In genomic region chr9:136960938-136961275, GRCh38 we compare ENCODE assay signal across 30 cellular contexts. TPM values are rescaled to one million over a fixed set of nuclear protein-coding genes. Genes with fewer than 3 reads are reported as not detected.
DNase-seq lines count a peak whose midpoint lies in the region; ATAC-seq, FAIRE-seq and TF ChIP-seq lines count a peak whose summit lies in the region.
"Had no signal": no experiment of that assay in that cellular context is flagged by ENCODE, and none has a peak within 500 bp of the region (broad histone marks: within the 10 kb centered on the region; RNA-seq: fewer than 3 reads in every experiment).

No MANE protein-coding gene starts in this region.

- H3K4me3 ChIP-seq in IMR-90 (ENCODE audit: insufficient read depth, low read depth, low read length) = no peak overlapping the region
- H3K4me3 ChIP-seq in ascending aorta = no peak overlapping the region
- no peak overlapping the region for H3K4me3 ChIP-seq in mesenchymal stem cell (ENCODE audit: insufficient read depth in 1 of 2, low read depth in 1 of 2, low read length in 2 of 2)
- peak overlapping the region; percentile 11 for H3K4me3 ChIP-seq in thoracic aorta
- H3K4me3 ChIP-seq: cardiac muscle cell, sigmoid colon had no signal

- H3K9ac ChIP-seq in IMR-90 (ENCODE audit: low read depth, low read length) (no peak overlapping the region), mesenchymal stem cell (ENCODE audit: low read length) (no peak overlapping the region)

- ATAC-seq in IMR-90 (ENCODE audit: low read depth) = no peak
- no peak for ATAC-seq in thoracic aorta (ENCODE audit: insufficient number of reproducible peaks, low FRiP score, low read depth)
- no peak for ATAC-seq in HG02759 (IDR thresholded peaks at IDR 0.05; ENCODE audit: unreplicated experiment)
- ATAC-seq: Panc1 had no signal

- no peaks in the 10 kb centered on the region for H3K79me1 ChIP-seq in IMR-90 (ENCODE audit: low read depth in 1 of 2, low read length in 2 of 2)
- no peaks in the 10 kb centered on the region for H3K79me1 ChIP-seq in mesenchymal stem cell (replicated peaks; ENCODE audit: low read length, poor library complexity, severe bottlenecking)

- no peaks in the 10 kb centered on the region for H4K20me1 ChIP-seq in IMR-90 (ENCODE audit: insufficient read depth, low read length)

- peaks cover 2% of the 10 kb centered on the region; the same call in 1 of the 2 replicates for H3K9me1 ChIP-seq in IMR-90 (ENCODE audit: insufficient read depth, low read length)

- H3K27me3 ChIP-seq in IMR-90 (ENCODE audit: control insufficient read depth, insufficient read depth, low read length) (peaks cover 26% of the 10 kb centered on the region), ascending aorta (no peaks in the 10 kb centered on the region), mesenchymal stem cell (ENCODE audit: control insufficient read depth in 1 of 2, insufficient read depth in 1 of 2, low read length in 2 of 2) (peaks cover 0 to 16% of the 10 kb centered on the region in 2 experiments), thoracic aorta (replicated peaks; ENCODE audit: insufficient read depth) (no peaks in the 10 kb centered on the region)
- H3K27me3 ChIP-seq: BE2C, cardiac muscle cell had no signal

- no peak for FAIRE-seq in D721Med (lab: Jason Lieb, UNC)
- FAIRE-seq: astrocyte, GM12892, keratinocyte had no signal

- CTCF ChIA-PET in IMR-90 (lab: Yijun Ruan, JAX) = interaction anchor here (1.0 kb wide), 1 partner anchor 13 kb away, joined by 4 read pairs; no protein-coding TSS in a partner anchor

- H4K5ac ChIP-seq in IMR-90 (ENCODE audit: low read depth, low read length) = no peak overlapping the region

- no peak overlapping the region for H2AK5ac ChIP-seq in IMR-90 (ENCODE audit: low read depth, low read length)
- no peak overlapping the region for H2AK5ac ChIP-seq in mesenchymal stem cell (ENCODE audit: low read length, severe bottlenecking)

- H3K9me3 ChIP-seq in IMR-90 (ENCODE audit: control insufficient read depth, insufficient read depth, low read length) = peaks cover 3% of the 10 kb centered on the region
- H3K9me3 ChIP-seq in ascending aorta = no peaks in the 10 kb centered on the region
- H3K9me3 ChIP-seq in mesenchymal stem cell (ENCODE audit: control insufficient read depth, low read length) = peaks cover 3% of the 10 kb centered on the region
- no peaks in the 10 kb centered on the region for H3K9me3 ChIP-seq in thoracic aorta
- H3K9me3 ChIP-seq: BE2C, sigmoid colon had no signal

- TF ChIP-seq POLR2A in IMR-90 (IDR thresholded peaks at IDR 0.05; ENCODE audit: low read depth, low read length) = no peak

- no peaks in the 10 kb centered on the region for H3K36me3 ChIP-seq in IMR-90 (ENCODE audit: control insufficient read depth, insufficient read depth, low read length)
- H3K36me3 ChIP-seq in ascending aorta = no peaks in the 10 kb centered on the region
- H3K36me3 ChIP-seq in mesenchymal stem cell (ENCODE audit: control insufficient read depth in 1 of 2, insufficient read depth in 2 of 2, low read depth in 1 of 2, low read length in 2 of 2) = no peaks in the 10 kb centered on the region
- no peaks in the 10 kb centered on the region for H3K36me3 ChIP-seq in thoracic aorta
- H3K36me3 ChIP-seq: BE2C, cardiac muscle cell, sigmoid colon had no signal

- H3K4me1 ChIP-seq in IMR-90 (ENCODE audit: control insufficient read depth, insufficient read depth, low read length) (no peaks in the 10 kb centered on the region), ascending aorta (peaks cover 5 to 14% of the 10 kb centered on the region in 2 donors), mesenchymal stem cell (ENCODE audit: control insufficient read depth, insufficient read depth, low read depth, low read length) (peaks cover 20% of the 10 kb centered on the region), thoracic aorta (ENCODE audit: control insufficient read depth in 1 of 2, low read depth in 2 of 2) (peaks cover 6 to 18% of the 10 kb centered on the region in 2 donors)
- H3K4me1 ChIP-seq: BE2C had no signal

- H4K91ac ChIP-seq in IMR-90 (ENCODE audit: insufficient read depth, low read depth, low read length) = no peak overlapping the region
- H4K91ac ChIP-seq in mesenchymal stem cell (ENCODE audit: low read length) = peak overlapping the region; percentile 22

- intact Hi-C loops in IMR-90 (cut with micrococcal nuclease) (no loop called here), ascending aorta (cut with DNase I) (no loop called here)

- H2BK15ac ChIP-seq in IMR-90 (ENCODE audit: low read depth, low read length) = no peak overlapping the region
- H2BK15ac ChIP-seq in mesenchymal stem cell (ENCODE audit: low read depth, poor library complexity, severe bottlenecking) = no peak overlapping the region

- H2AFZ ChIP-seq in IMR-90 (replicated peaks; ENCODE audit: low read length, poor library complexity) (no peak overlapping the region), mesenchymal stem cell (ENCODE audit: low read depth, low read length) (no peak overlapping the region)

- H2BK20ac ChIP-seq in IMR-90 (ENCODE audit: low read depth, low read length) = no peak overlapping the region

- H3K14ac ChIP-seq in IMR-90 (replicated peaks; ENCODE audit: low read depth, low read length) (no peak overlapping the region), mesenchymal stem cell (ENCODE audit: low read length in 2 of 2) (no peak overlapping the region)

- H2BK5ac ChIP-seq in IMR-90 (ENCODE audit: low read depth, low read length, poor library complexity, severe bottlenecking) (no peak overlapping the region), mesenchymal stem cell (ENCODE audit: low read depth, low read length, poor library complexity, severe bottlenecking) (no peak overlapping the region)

- H3K56ac ChIP-seq in IMR-90 (ENCODE audit: extremely low read depth, insufficient read depth, low read length) = no peak overlapping the region

- DNase-seq in IMR-90 (no peak), ascending aorta (ENCODE audit: low spot score in 2 of 2) (no peak), mesenchymal stem cell (no peak), thoracic aorta (ENCODE audit: low spot score) (no peak), D721Med (ENCODE audit: insufficient read length, low spot score) (no peak), AG08396 (ENCODE audit: low spot score) (no peak)
- DNase-seq: ACHN; activated CD4-positive, alpha-beta T cell treated with anti-CD3 and anti-CD28 coated beads for 48 hours; activated effector memory CD4-positive, alpha-beta T cell treated with anti-CD3 and anti-CD28 coated beads, Interleukin-2, amount 50 U/mL, for 16 hours; activated naive CD8-positive, alpha-beta T cell treated with anti-CD3 and anti-CD28 coated beads for 36 hours; activated T-cell treated with anti-CD3 and anti-CD28 coated beads, Interleukin-2, amount 50 U/mL, for 1 hour; BE2C; naive B cell; NCI-H1436; sigmoid colon; stimulated activated CD4-positive, alpha-beta T cell treated with anti-CD3 and anti-CD28 coated beads, Interleukin-4, amount 100 ng/mL, for 1 hour; SW 1271; T1000 had no signal

- no peak for TF ChIP-seq RAD21 in IMR-90 (IDR thresholded peaks at IDR 0.05; ENCODE audit: low read length)

- H3K27ac ChIP-seq in IMR-90 (ENCODE audit: insufficient read depth, low read length) = no peak overlapping the region
- H3K27ac ChIP-seq in ascending aorta = peak overlapping the region; percentile 54 to 55
- no peak overlapping the region for H3K27ac ChIP-seq in mesenchymal stem cell (ENCODE audit: low read length, poor library complexity, severe bottlenecking)
- H3K27ac ChIP-seq in thoracic aorta = peak overlapping the region in 1 of 2 donors; percentile 55
- H3K27ac ChIP-seq: cardiac muscle cell, sigmoid colon, VCaP had no signal

- H2AK9ac ChIP-seq in IMR-90 (replicated peaks; ENCODE audit: low read depth, low read length, poor library complexity) = peak overlapping the region; percentile 13

- H4K8ac ChIP-seq in IMR-90 (ENCODE audit: low read depth in 2 of 2, low read length in 2 of 2) = no peak overlapping the region
- no peak overlapping the region for H4K8ac ChIP-seq in mesenchymal stem cell (ENCODE audit: low read length)

- H2BK12ac ChIP-seq in mesenchymal stem cell (ENCODE audit: low read length in 2 of 2) = no peak overlapping the region

- WGBS in IMR-90 (ENCODE audit: extremely low coverage in 2 of 2, insufficient read length in 1 of 2), 2 experiments = 72% methylated on average over 7 of the region's 15 CpGs; no CpG with 5 or more reads in 1 of the 2 experiments
- WGBS in mesenchymal stem cell = 92% methylated on average over 15 of the region's 15 CpGs

- H3K4me2 ChIP-seq in IMR-90 (ENCODE audit: low read depth, low read length) = no peak overlapping the region
- H3K4me2 ChIP-seq in mesenchymal stem cell (ENCODE audit: low read length, poor library complexity, severe bottlenecking) = no peak overlapping the region

- H3K23ac ChIP-seq in IMR-90 (ENCODE audit: low read depth, low read length) (no peak overlapping the region), mesenchymal stem cell (ENCODE audit: low read length in 2 of 2) (no peak overlapping the region)

- dilution Hi-C loops in IMR-90 (cut with HindIII; ENCODE audit: low sequenced_read_pairs, unreplicated experiment) = no loop called here

- in situ Hi-C loops in IMR-90 (cut with MboI; ENCODE audit: low sequenced_read_pairs) = no loop called here

- TF ChIP-seq CTCF in IMR-90 (conservative IDR thresholded peaks at IDR 0.05; ENCODE audit: low read depth, low read length) (no peak), ascending aorta (IDR thresholded peaks at IDR 0.05) (no peak), thoracic aorta (IDR thresholded peaks at IDR 0.05) (no peak), D721Med (IDR thresholded peaks at IDR 0.05; ENCODE audit: insufficient read depth, missing control alignments) (no peak)

- no peak overlapping the region for H2BK120ac ChIP-seq in IMR-90 (ENCODE audit: low read depth, low read length)
- H2BK120ac ChIP-seq in mesenchymal stem cell (ENCODE audit: low read depth, low read length) = no peak overlapping the region

- no peak overlapping the region for H3K4ac ChIP-seq in IMR-90 (ENCODE audit: low read depth, low read length)
- H3K4ac ChIP-seq in mesenchymal stem cell (ENCODE audit: low read depth in 1 of 2, low read length in 2 of 2) = no peak overlapping the region

- H3K18ac ChIP-seq in IMR-90 (ENCODE audit: low read depth, low read length) (no peak overlapping the region), mesenchymal stem cell (ENCODE audit: low read depth in 1 of 2, low read length in 2 of 2) (no peak overlapping the region)

- POLR2A ChIA-PET in IMR-90 (lab: Charles Lee; ENCODE audit: unreplicated experiment) = no interaction called here

- no TSS peak for BruUV-seq in IMR-90 (replicated peaks; lab: Mats Ljungman, UMichigan)

RNA-seq across cellular contexts. Expression of gene LCN12, which starts 8.8 kb away (rescaled TPM):
- not detected in 2 replicates for total RNA-seq in IMR-90 (2012; rRNA removed)
- 0.12 TPM in 1 of 2 replicates, not detected in the other for polyA plus RNA-seq in IMR-90 (2012; rRNA removed)
- polyA plus RNA-seq in IMR-90 (2012; cell fraction: cytosol; rRNA removed) = not detected in 2 replicates
- 1.7 and 4.3 TPM in 2 replicates for polyA plus RNA-seq in IMR-90 (2012; cell fraction: nucleus; rRNA removed; ENCODE audit: low replicate concordance)
- not detected for total RNA-seq in ascending aorta
- 0.07 TPM for polyA plus RNA-seq in mesenchymal stem cell (2013, experiment 1 of 2)
- 0.07 TPM for polyA plus RNA-seq in mesenchymal stem cell (2013, experiment 2 of 2)
- under 1 TPM in 1 of 2 donors, not detected in 1; 0.27 TPM for total RNA-seq in thoracic aorta
- total RNA-seq: astrocyte, G401, LHCN-M2, pulmonary artery endothelial cell, urinary bladder had no signal
- polyA plus RNA-seq: keratinocyte had no signal

RNA-seq across cellular contexts. Expression of gene C8G, which starts 15.9 kb away (rescaled TPM):
- total RNA-seq in IMR-90 (2012; rRNA removed) (not detected in 2 replicates), ascending aorta (8.6 TPM), thoracic aorta (not detected)
- polyA plus RNA-seq in IMR-90 (2012; rRNA removed) = 0.37 and 0.80 TPM in 2 replicates
- polyA plus RNA-seq in IMR-90 (2012; cell fraction: cytosol; rRNA removed) = 0.35 TPM in 1 of 2 replicates, not detected in the other
- polyA plus RNA-seq in IMR-90 (2012; cell fraction: nucleus; rRNA removed; ENCODE audit: low replicate concordance) = 3.0 and 9.7 TPM in 2 replicates
- polyA plus RNA-seq in mesenchymal stem cell (2013, experiment 1 of 2) = 0.55 TPM
- polyA plus RNA-seq in mesenchymal stem cell (2013, experiment 2 of 2) = 0.55 TPM
- total RNA-seq: esophagus mucosa, G401, LHCN-M2, pulmonary artery endothelial cell, sigmoid colon had no signal

RNA-seq across cellular contexts. Expression of gene FBXW5, which starts 16.4 kb away (rescaled TPM):
- total RNA-seq in IMR-90 (2012; rRNA removed) = 65.1 and 72.2 TPM in 2 replicates
- polyA plus RNA-seq in IMR-90 (2012; rRNA removed) = 80.2 and 95.4 TPM in 2 replicates
- polyA plus RNA-seq in IMR-90 (2012; cell fraction: cytosol; rRNA removed) = 49.2 and 116 TPM in 2 replicates
- polyA plus RNA-seq in IMR-90 (2012; cell fraction: nucleus; rRNA removed; ENCODE audit: low replicate concordance) = 316 and 1,080 TPM in 2 replicates
- 421 TPM for total RNA-seq in ascending aorta
- polyA plus RNA-seq in mesenchymal stem cell (2013, experiment 1 of 2) = 58.2 TPM
- 59.5 TPM for polyA plus RNA-seq in mesenchymal stem cell (2013, experiment 2 of 2)
- total RNA-seq in thoracic aorta = 100 to 1,000 TPM; 176 to 383 TPM

RNA-seq across cellular contexts. Expression of gene PTGDS, which starts 16.4 kb away (rescaled TPM):
- total RNA-seq in IMR-90 (2012; rRNA removed) (not detected in 2 replicates), ascending aorta (68.3 TPM), thoracic aorta (10 to 100 TPM; 66.1 to 89.5 TPM)
- polyA plus RNA-seq in IMR-90 (2012; rRNA removed) = 0.87 and 1.2 TPM in 2 replicates
- polyA plus RNA-seq in IMR-90 (2012; cell fraction: cytosol; rRNA removed) = 3.1 and 4.8 TPM in 2 replicates
- 6.0 and 7.3 TPM in 2 replicates for polyA plus RNA-seq in IMR-90 (2012; cell fraction: nucleus; rRNA removed; ENCODE audit: low replicate concordance)
- 172 TPM for polyA plus RNA-seq in mesenchymal stem cell (2013, experiment 1 of 2)
- polyA plus RNA-seq in mesenchymal stem cell (2013, experiment 2 of 2) = 175 TPM
- total RNA-seq: activated naive CD8-positive, alpha-beta T cell treated with anti-CD3 and anti-CD28 coated beads for 36 hours; G401; pulmonary artery endothelial cell had no signal
- polyA plus RNA-seq: keratinocyte had no signal

RNA-seq across cellular contexts. Expression of gene LCNL1, which starts 21.9 kb away (rescaled TPM):
- total RNA-seq in IMR-90 (2012; rRNA removed) (not detected in 2 replicates), ascending aorta (not detected), thoracic aorta (not detected)
- 0.13 and 0.15 TPM in 2 replicates for polyA plus RNA-seq in IMR-90 (2012; rRNA removed)
- 0.04 TPM in 1 of 2 replicates, not detected in the other for polyA plus RNA-seq in IMR-90 (2012; cell fraction: cytosol; rRNA removed)
- 2.4 and 4.0 TPM in 2 replicates for polyA plus RNA-seq in IMR-90 (2012; cell fraction: nucleus; rRNA removed; ENCODE audit: low replicate concordance)
- polyA plus RNA-seq in mesenchymal stem cell (2013, experiment 1 of 2) = 4.3 TPM
- polyA plus RNA-seq in mesenchymal stem cell (2013, experiment 2 of 2) = 4.1 TPM
- total RNA-seq: activated naive CD8-positive, alpha-beta T cell treated with anti-CD3 and anti-CD28 coated beads for 36 hours; G401; pulmonary artery endothelial cell had no signal
- polyA plus RNA-seq: cardiac muscle cell, keratinocyte had no signal

Comparison
In these comparisons a context has a peak if more than half of its experiments do, and no peak if none do; other contexts are left out.
1. H3K27ac ChIP-seq: peak in ascending aorta (2 of 2); none in IMR-90 (single experiment) and mesenchymal stem cell (single experiment).